Comparison of ENCODE assay signal across 8 cellular contexts in genomic region chr19:43755256-43755801, GRCh38. TPM values are rescaled to one million over a fixed set of nuclear protein-coding genes. Genes with fewer than 3 reads are reported as not detected.
DNase-seq lines count a peak whose midpoint lies in the region; ATAC-seq and TF ChIP-seq lines count a peak whose summit lies in the region.

No MANE protein-coding gene starts in this region.

- CTCF ChIA-PET in AG04450 (lab: Charles Lee): interaction anchor here (0.8 to 5.2 kb wide), 5 partner anchors 10 to 87 kb away, joined by 3 to 30 read pairs (median 5); no protein-coding TSS in a partner anchor
- CTCF ChIA-PET in T-cell (lab: Charles Lee): interaction anchor here (0.6 to 2.3 kb wide), 8 partner anchors 9 to 200 kb away, joined by 3 to 13 read pairs (median 4); no protein-coding TSS in a partner anchor

- peak overlapping the region; percentile 100 for H3K27ac ChIP-seq in AG04450 (ENCODE audit: low read depth, low read length)
- peak overlapping the region; percentile 100 for H3K27ac ChIP-seq in left ventricle myocardium inferior (replicated peaks)
- H3K27ac ChIP-seq in prostate gland: peak overlapping the region; percentile 95 to 99
- peak overlapping the region; percentile 97 to 99 for H3K27ac ChIP-seq in uterus

- POLR2A ChIA-PET in AG04450 (lab: Yijun Ruan, JAX) (interaction anchor here (0.5 to 1.9 kb wide), 8 partner anchors 8 to 87 kb away, joined by 3 to 14 read pairs (median 5); partner anchors contain the start of genes PLAUR and ZNF283), T-cell (lab: Charles Lee) (interaction anchor here (0.6 to 1.0 kb wide), 3 partner anchors 227 to 297 kb away, joined by 3 to 5 read pairs (median 4); no protein-coding TSS in a partner anchor)

- peak overlapping the region; percentile 88 for H3K4me3 ChIP-seq in AG04450 (ENCODE audit: low read depth, low read length)
- H3K4me3 ChIP-seq in left ventricle myocardium inferior: peak overlapping the region; percentile 87
- peak overlapping the region; percentile 61 to 86 for H3K4me3 ChIP-seq in prostate gland
- peak overlapping the region; percentile 71 to 72 for H3K4me3 ChIP-seq in uterus

- H3K4me1 Mint-ChIP-seq in T-cell: peaks cover 38 to 54% (median 40%) of the 10 kb centered on the region in 3 donors

- peaks cover 13% of the 10 kb centered on the region for H3K36me3 ChIP-seq in left ventricle myocardium inferior
- H3K36me3 ChIP-seq in prostate gland: no peaks in the 10 kb centered on the region
- no peaks in the 10 kb centered on the region for H3K36me3 ChIP-seq in uterus

- TF ChIP-seq POLR2A in prostate gland (IDR thresholded peaks at IDR 0.05) (no peak), uterus (IDR thresholded peaks at IDR 0.05) (no peak)

- TF ChIP-seq CTCF in AG04450 (IDR thresholded peaks at IDR 0.05; ENCODE audit: low read depth, low read length) (no peak), left ventricle myocardium inferior (IDR thresholded peaks at IDR 0.05; ENCODE audit: borderline replicate concordance) (no peak), prostate gland (IDR thresholded peaks at IDR 0.05) (no peak), uterus (IDR thresholded peaks at IDR 0.05) (peak in 1 of 4 experiments; percentile 0)

- peak overlapping the region; percentile 97 to 98 for H3K27ac Mint-ChIP-seq in T-cell

- peaks cover 10% of the 10 kb centered on the region for H3K36me3 Mint-ChIP-seq in T-cell

- no peaks in the 10 kb centered on the region for H3K27me3 ChIP-seq in AG04450 (ENCODE audit: control insufficient read depth, insufficient read depth, low read length)
- no peaks in the 10 kb centered on the region for H3K27me3 ChIP-seq in left ventricle myocardium inferior (ENCODE audit: low read depth)
- no peaks in the 10 kb centered on the region for H3K27me3 ChIP-seq in prostate gland (replicated peaks; ENCODE audit: insufficient read depth)
- H3K27me3 ChIP-seq in uterus: no peaks in the 10 kb centered on the region

- intact Hi-C loops in left ventricle myocardium inferior (cut with micrococcal nuclease): no loop called here
- intact Hi-C loops in prostate gland (cut with DNase I): loop anchor here (10.0 kb wide), 1 partner anchor 221 kb away; the partner anchor contains the start of gene ZNF575
- intact Hi-C loops in uterus (cut with DNase I; ENCODE audit: low total_unique reads): no loop called here

- no peak for DNase-seq in AG04450 (ENCODE audit: low read depth, low spot score)
- DNase-seq in NCI-H1417 treated with DMSO at 0.1 percent for 48 hours (lab: John Stamatoyannopoulos, UW): peak; percentile 19
- peak; percentile 41 to 76 (median 64) for DNase-seq in T-cell
- peak; percentile 53 for DNase-seq in amniotic epithelial cell (ENCODE audit: low read depth)
- peak; percentile 87 for DNase-seq in left ventricle myocardium inferior
- peak; percentile 75 for DNase-seq in prostate gland (ENCODE audit: low spot score)
- peak; percentile 80 to 85 for DNase-seq in uterus

- H3K4me1 ChIP-seq in left ventricle myocardium inferior (peaks cover 39% of the 10 kb centered on the region), prostate gland (replicated peaks) (no peaks in the 10 kb centered on the region), uterus (no peaks in the 10 kb centered on the region)

- no peaks in the 10 kb centered on the region for H3K9me3 Mint-ChIP-seq in T-cell

- under 1% methylated on average over 28 of the region's 28 CpGs for WGBS in prostate gland

- H3K4me3 Mint-ChIP-seq in T-cell: peak overlapping the region; percentile 94 to 98 (median 98)

- H3K27me3 Mint-ChIP-seq in T-cell: no peaks in the 10 kb centered on the region

- H3K9me3 ChIP-seq in AG04450 (ENCODE audit: control insufficient read depth, insufficient read depth, low read length) (no peaks in the 10 kb centered on the region), left ventricle myocardium inferior (replicated peaks) (no peaks in the 10 kb centered on the region), prostate gland (no peaks in the 10 kb centered on the region), uterus (no peaks in the 10 kb centered on the region)

- ATAC-seq in GM19397 (IDR thresholded peaks at IDR 0.05; ENCODE audit: unreplicated experiment): peak; percentile 21
- ATAC-seq in T-cell (replicated peaks in 1 of 4): peak; percentile 20 to 37 (median 26)

RNA-seq across cellular contexts. Expression of gene SMG9, which starts 0.6 kb away (rescaled TPM):
- polyA plus RNA-seq in AG04450 (2011; rRNA removed): 9.2 and 12.1 TPM in 2 replicates
- polyA minus RNA-seq in AG04450 (2011; rRNA and poly(A)+ RNA removed): 8.3 and 8.9 TPM in 2 replicates
- total RNA-seq in T-cell: 10 to 100 TPM; 50.3 to 64.3 (median 56.8) TPM
- 18.9 TPM for total RNA-seq in left ventricle myocardium inferior
- total RNA-seq in prostate gland: 10 to 100 TPM; 22.9 to 45.1 TPM
- total RNA-seq in uterus: 10 to 100 TPM; 14.9 to 44.9 (median 27.2) TPM

RNA-seq across cellular contexts. Expression of gene KCNN4, which starts 25.4 kb away (rescaled TPM):
- polyA plus RNA-seq in AG04450 (2011; rRNA removed): 0.12 and 0.32 TPM in 2 replicates
- 0.23 and 0.35 TPM in 2 replicates for polyA minus RNA-seq in AG04450 (2011; rRNA and poly(A)+ RNA removed)
- total RNA-seq in T-cell (10 to 100 TPM; 21.9 to 90.1 (median 37.6) TPM), left ventricle myocardium inferior (0.38 TPM), prostate gland (10 to 100 TPM; 65.1 to 86.1 TPM), uterus (1 to 10 TPM in 3 of 4 donors, under 1 TPM in 1; 0.77 to 9.2 (median 5.6) TPM)

RNA-seq across cellular contexts. Expression of gene IRGC, which starts 39.5 kb away (rescaled TPM):
- polyA plus RNA-seq in AG04450 (2011; rRNA removed): not detected in 2 replicates
- polyA minus RNA-seq in AG04450 (2011; rRNA and poly(A)+ RNA removed): not detected in 2 replicates
- total RNA-seq in T-cell (not detected), left ventricle myocardium inferior (not detected), prostate gland (10 to 100 TPM in 1 of 2 donors, not detected in 1; 15.7 TPM), uterus (not detected)

RNA-seq across cellular contexts. Expression of gene LYPD5, which starts 46.9 kb away (rescaled TPM):
- 0.66 and 0.88 TPM in 2 replicates for polyA plus RNA-seq in AG04450 (2011; rRNA removed)
- 0.43 and 0.97 TPM in 2 replicates for polyA minus RNA-seq in AG04450 (2011; rRNA and poly(A)+ RNA removed)
- total RNA-seq in T-cell (under 1 TPM in 4 of 5 donors, not detected in 1; 0.20 to 0.70 (median 0.58) TPM), left ventricle myocardium inferior (1.3 TPM), prostate gland (1 to 10 TPM; 2.7 to 6.2 TPM), uterus (1 to 10 TPM in 2 of 4 donors, under 1 TPM in 2; 0.51 to 1.9 (median 0.88) TPM)
